ENCODE assay signal across 27 cellular contexts in genomic region chr17:22158364-22158763, GRCh38.
"Had no signal": no experiment of that assay in that cellular context is flagged by ENCODE, and none has a peak within 500 bp of the region (broad histone marks: within the 10 kb centered on the region; RNA-seq: fewer than 3 reads in every experiment).

No MANE protein-coding gene starts in this region.

- H3K27ac ChIP-seq: colonic mucosa, epithelial cell of prostate, esophagus muscularis mucosa, foreskin keratinocyte, lower lobe of right lung, prostate gland, right atrium auricular region, sigmoid colon, spleen, testis, tibial artery, uterus had no signal

- H3K27me3 ChIP-seq: colonic mucosa, esophagus muscularis mucosa, foreskin keratinocyte, right atrium auricular region, sigmoid colon, spleen, testis, tibial artery, uterus had no signal

- ATAC-seq: foreskin keratinocyte; left colon; left ventricle myocardium superior; naive thymus-derived CD8-positive, alpha-beta T cell; stimulated activated memory B cell treated with anti-CD40 and anti-IgM and Interleukin-4, amounts not matched to agents 10 μg/mL and 1 μg/mL and 100 μg/mL, for 72 hours; stimulated activated naive CD8-positive, alpha-beta T cell treated with anti-CD3 and anti-CD28 coated beads, Interleukin-15, Interleukin-2, amounts not matched to agents 100 U/mL and 50 U/mL, for 24 hours had no signal

- H3K9me3 ChIP-seq: esophagus muscularis mucosa, lower lobe of right lung, prostate gland, right atrium auricular region, testis, uterus had no signal

- H3K4me1 ChIP-seq: colonic mucosa, esophagus muscularis mucosa, foreskin keratinocyte, lower lobe of right lung, prostate gland, right atrium auricular region, sigmoid colon, spleen, testis, tibial artery, uterus had no signal

- H3K4me3 ChIP-seq: colonic mucosa, esophagus muscularis mucosa, lower lobe of right lung, prostate gland, right atrium auricular region, sigmoid colon, spleen, testis, tibial artery, uterus had no signal

- H3K36me3 ChIP-seq: colonic mucosa, esophagus muscularis mucosa, lower lobe of right lung, prostate gland, right atrium auricular region, sigmoid colon, spleen, tibial artery, uterus had no signal

- DNase-seq: colonic mucosa; effector CD8-positive, alpha-beta T cell; endodermal cell; foreskin keratinocyte; hypothalamus; immature natural killer cell; islet precursor cell; kidney glomerular epithelial cell; left colon; left ventricle myocardium superior; lower lobe of right lung; naive thymus-derived CD8-positive, alpha-beta T cell; nephron progenitor cell; nucleus accumbens; sigmoid colon; spleen; stimulated activated CD4-positive, alpha-beta T cell treated with anti-CD3 and anti-CD28 coated beads, Interleukin-4, amount 100 ng/mL, for 4 hours; stimulated activated naive CD8-positive, alpha-beta T cell treated with anti-CD3 and anti-CD28 coated beads, Interleukin-15, Interleukin-2, amounts not matched to agents 100 U/mL and 50 U/mL, for 24 hours; substantia nigra; testis; tibial artery; uterus had no signal
